8 cellular contexts compared by ENCODE assay signal in genomic region chr3:20185733-20186599, GRCh38. TPM values are rescaled to one million over a fixed set of nuclear protein-coding genes. Genes with fewer than 3 reads are reported as not detected.
DNase-seq lines count a peak whose midpoint lies in the region; ATAC-seq, FAIRE-seq and TF ChIP-seq lines count a peak whose summit lies in the region.

Gene SGO1 (minus strand): TSS chr3:20186206. CDS start chr3:20184027, 2,179 bp downstream.

- no peaks in the 10 kb centered on the region for H3K9me3 ChIP-seq in iPS DF 6.9 (ENCODE audit: control insufficient read depth, insufficient read depth, low read length)
- no peaks in the 10 kb centered on the region for H3K9me3 ChIP-seq in gastrocnemius medialis

- peak; percentile 49 for FAIRE-seq in TTC549 (lab: Jason Lieb, UNC)

- H3K36me3 ChIP-seq in brain microvascular endothelial cell (replicated peaks) (no peaks in the 10 kb centered on the region), iPS DF 6.9 (ENCODE audit: control insufficient read depth, insufficient read depth, low read length) (peaks cover 2% of the 10 kb centered on the region; the same call in 1 of the 2 replicates), gastrocnemius medialis (no peaks in the 10 kb centered on the region)

- H3K27me3 ChIP-seq in brain microvascular endothelial cell (replicated peaks) (no peaks in the 10 kb centered on the region), iPS DF 6.9 (ENCODE audit: control insufficient read depth, insufficient read depth, low read length) (no peaks in the 10 kb centered on the region), gastrocnemius medialis (no peaks in the 10 kb centered on the region)

- TF ChIP-seq POLR2A in GM18526 (IDR thresholded peaks at IDR 0.05; ENCODE audit: extremely low read depth, insufficient read length) (peak; percentile 64), gastrocnemius medialis (IDR thresholded peaks at IDR 0.05) (peak; percentile 73 to 84)

- H3K4me3 ChIP-seq in brain microvascular endothelial cell (ENCODE audit: low read depth, low read length): peak within 1 kb of the TSS; percentile 99
- peak within 1 kb of the TSS; percentile 81; the same call in 1 of the 2 replicates for H3K4me3 ChIP-seq in iPS DF 6.9 (ENCODE audit: low read length)
- H3K4me3 ChIP-seq in gastrocnemius medialis: peak within 1 kb of the TSS; percentile 69 to 81 (median 72)

- H3K4me1 ChIP-seq in iPS DF 6.9 (ENCODE audit: control insufficient read depth, insufficient read depth, low read length) (no peaks in the 10 kb centered on the region), gastrocnemius medialis (peaks cover 14 to 22% of the 10 kb centered on the region in 2 donors)

- WGBS in iPS DF 6.9 (ENCODE audit: insufficient coverage, insufficient read length): no CpG with 5 or more reads among the region's 64 CpGs

- peak; percentile 97 for DNase-seq in A172 (ENCODE audit: low spot score)
- DNase-seq in NCI-H2107 treated with DMSO at 0.1 percent for 48 hours (lab: John Stamatoyannopoulos, UW; ENCODE audit: unreplicated experiment): peak; percentile 80
- DNase-seq in brain microvascular endothelial cell: peak; percentile 99
- peak; percentile 91 for DNase-seq in iPS DF 6.9 (ENCODE audit: low read depth, low spot score)
- DNase-seq in gastrocnemius medialis: peak; percentile 97 to 98

- in situ Hi-C loops in brain microvascular endothelial cell (cut with HindIII; ENCODE audit: low pct_ligation_motif_present, low sequenced_read_pairs): no loop called here
- in situ Hi-C loops in gastrocnemius medialis (cut with MboI; ENCODE audit: low sequenced_read_pairs in 4 of 4): loop anchor here in 3 of 4 donors (5.0 to 25.0 kb wide), 4 partner anchors 141 to 249 kb away; partner anchors contain the start of genes RAB5A (in 3 of the 3), EFHB (in 1 of the 3) and KAT2B (in 1 of the 3)

- H3K27ac ChIP-seq in brain microvascular endothelial cell: peak within 1 kb of the TSS; percentile 92
- H3K27ac ChIP-seq in iPS DF 6.9 (ENCODE audit: low read length): no peak within 1 kb of the TSS
- H3K27ac ChIP-seq in gastrocnemius medialis: peak within 1 kb of the TSS; percentile 86 to 94 (median 92)

- peak; percentile 95 for ATAC-seq in HG03064 (IDR thresholded peaks at IDR 0.05; ENCODE audit: low read depth, unreplicated experiment)
- ATAC-seq in gastrocnemius medialis: peak; percentile 97 to 98

- TF ChIP-seq CTCF in brain microvascular endothelial cell (IDR thresholded peaks at IDR 0.05; ENCODE audit: low read depth, low read length, missing control alignments) (no peak), gastrocnemius medialis (IDR thresholded peaks at IDR 0.05 in 4 of 5, conservative IDR thresholded peaks at IDR 0.05 in 1 of 5) (peak in 2 of 5 experiments; percentile 18 to 33)

- intact Hi-C loops in gastrocnemius medialis (cut with DNase I; ENCODE audit: low total_unique reads): loop anchor here (1.0 to 5.0 kb wide), 4 partner anchors 147 to 1764 kb away; no protein-coding TSS in a partner anchor

RNA-seq across cellular contexts. Expression of gene SGO1, which starts in this region (rescaled TPM):
- total RNA-seq in A172 (2014; rRNA removed; shearing (Covaris generic)): 30.0 and 33.5 TPM in 2 replicates
- total RNA-seq in gastrocnemius medialis: under 1 TPM in 1 of 4 donors, not detected in 3; 0.18 TPM

Comparison
In these comparisons a context has a peak if more than half of its experiments do, and no peak if none do; other contexts are left out.
1. RNA of gene SGO1 (total RNA-seq): 30.0 to 33.5 TPM in A172; 0.18 TPM in gastrocnemius medialis; every median in the first group is over 10 times any median in the second.
2. Peak in DNase-seq, ATAC-seq, H3K4me3 ChIP-seq and H3K27ac ChIP-seq in gastrocnemius medialis; RNA of the gene not detected or under 1 TPM.
3. Peak in every context shown above with its lines, with median percentiles within 50 percentile points of each other: DNase-seq and H3K4me3 ChIP-seq.